In the genomic region with DNA sequence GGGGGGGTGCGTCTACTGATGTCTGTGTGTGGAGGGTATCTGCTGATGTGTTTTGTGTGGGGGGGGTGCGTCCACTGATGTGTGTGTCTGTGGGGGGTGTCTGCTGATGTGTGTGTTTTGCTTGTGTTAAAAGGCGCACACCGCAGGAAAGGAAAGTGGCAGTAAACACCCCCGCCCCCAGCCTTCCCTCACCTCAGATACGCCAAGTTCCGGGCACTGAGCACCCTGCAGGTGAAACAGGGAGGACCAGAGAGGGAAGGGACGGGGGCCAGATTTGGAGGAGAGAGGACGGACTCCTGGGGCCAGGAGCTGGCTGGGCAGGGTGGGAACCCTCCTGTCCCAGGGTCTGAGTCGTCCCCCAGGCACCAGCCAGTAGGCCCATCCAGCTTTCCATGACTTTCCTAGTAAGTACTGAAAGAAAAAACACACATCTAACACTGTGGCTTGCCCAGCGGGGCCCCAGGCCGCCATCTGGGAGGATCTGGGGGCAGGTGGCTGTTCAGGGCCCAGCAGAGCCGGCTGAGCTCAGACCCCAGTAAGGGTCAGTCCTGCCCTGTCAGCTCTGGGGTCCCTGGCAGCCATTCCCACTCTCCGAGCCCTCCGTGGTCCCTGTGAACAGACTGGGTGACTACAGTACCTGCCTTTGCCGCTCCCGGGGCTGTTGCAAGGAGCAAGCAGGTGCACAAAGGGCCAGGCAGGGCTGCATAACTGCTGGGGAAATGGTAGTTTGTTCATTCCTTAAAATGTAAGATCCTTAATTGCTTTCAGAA, we compare ENCODE assay signal across 9 cellular contexts.
DNase-seq lines count a peak whose midpoint lies in the region; TF ChIP-seq lines count a peak whose summit lies in the region.
"Had no signal": no experiment of that assay in that cellular context is flagged by ENCODE, and none has a peak within 500 bp of the region (broad histone marks: within the 10 kb centered on the region; RNA-seq: fewer than 3 reads in every experiment).

No MANE protein-coding gene starts in this region.

- no peak overlapping the region for H2AK5ac ChIP-seq in H9 (ENCODE audit: insufficient read length, low read length)
- H2AK5ac ChIP-seq in mesenchymal stem cell (ENCODE audit: low read length, severe bottlenecking) = no peak overlapping the region

- no peaks in the 10 kb centered on the region for H3K9me3 Mint-ChIP-seq in H9

- H2BK15ac ChIP-seq in H9 (ENCODE audit: low read depth, low read length) (no peak overlapping the region), mesenchymal stem cell (ENCODE audit: low read depth, poor library complexity, severe bottlenecking) (no peak overlapping the region)

- no peaks in the 10 kb centered on the region for H3K36me3 ChIP-seq in mesenchymal stem cell (ENCODE audit: control insufficient read depth in 1 of 2, insufficient read depth in 2 of 2, low read depth in 1 of 2, low read length in 2 of 2)

- H3K27ac ChIP-seq in H9 (ENCODE audit: insufficient read length, low read depth, low read length) (no peak overlapping the region), mesenchymal stem cell (ENCODE audit: low read length, poor library complexity, severe bottlenecking) (no peak overlapping the region), substantia nigra (ENCODE audit: low read depth, low read length, poor library complexity, severe bottlenecking) (no peak overlapping the region)

- no peak overlapping the region for H3K56ac ChIP-seq in H9 (ENCODE audit: insufficient read length, low read depth, low read length)

- H3K18ac ChIP-seq in H9 (ENCODE audit: insufficient read length, low read depth, low read length) (no peak overlapping the region), mesenchymal stem cell (ENCODE audit: low read depth in 1 of 2, low read length in 2 of 2) (no peak overlapping the region)

- H3K79me1 ChIP-seq in H9 (ENCODE audit: insufficient read depth, low read depth, low read length, poor library complexity, severe bottlenecking) = no peaks in the 10 kb centered on the region
- no peaks in the 10 kb centered on the region for H3K79me1 ChIP-seq in mesenchymal stem cell (replicated peaks; ENCODE audit: low read length, poor library complexity, severe bottlenecking)

- H3K9me3 ChIP-seq in H9 (ENCODE audit: control insufficient read depth, low read depth, low read length) (no peaks in the 10 kb centered on the region), mesenchymal stem cell (ENCODE audit: control insufficient read depth, low read length) (no peaks in the 10 kb centered on the region)

- no peak overlapping the region for H3K4me3 ChIP-seq in mesenchymal stem cell (ENCODE audit: insufficient read depth in 1 of 2, low read depth in 1 of 2, low read length in 2 of 2)

- TF ChIP-seq CTCF in H9 (conservative IDR thresholded peaks at IDR 0.05) = no peak

- no peak overlapping the region for H3K23ac ChIP-seq in H9 (ENCODE audit: insufficient read length, low read depth, low read length)
- no peak overlapping the region for H3K23ac ChIP-seq in mesenchymal stem cell (ENCODE audit: low read length in 2 of 2)

- H3K4ac ChIP-seq in H9 (ENCODE audit: low read depth, low read length) (no peak overlapping the region), mesenchymal stem cell (ENCODE audit: low read depth in 1 of 2, low read length in 2 of 2) (no peak overlapping the region)

- H3K4me1 Mint-ChIP-seq in H9 = peaks cover 5 to 22% of the 10 kb centered on the region in 2 experiments

- H3K79me2 ChIP-seq in H9 (ENCODE audit: insufficient read depth, low read length) = no peaks in the 10 kb centered on the region

- H3K23me2 ChIP-seq in H9 (ENCODE audit: insufficient read length, low read depth, low read length, poor library complexity, severe bottlenecking) = no peaks in the 10 kb centered on the region

- H2BK5ac ChIP-seq in H9 (ENCODE audit: insufficient read length, low read length) (no peak overlapping the region), mesenchymal stem cell (ENCODE audit: low read depth, low read length, poor library complexity, severe bottlenecking) (no peak overlapping the region)

- no peak overlapping the region for H4K5ac ChIP-seq in H9 (ENCODE audit: insufficient read length, low read depth, low read length)

- no peaks in the 10 kb centered on the region for H4K20me1 ChIP-seq in H9 (ENCODE audit: control insufficient read depth, insufficient read depth, insufficient read length)

- H4K8ac ChIP-seq in H9 (replicated peaks; ENCODE audit: insufficient read length, low read depth, low read length) = no peak overlapping the region
- H4K8ac ChIP-seq in mesenchymal stem cell (ENCODE audit: low read length) = no peak overlapping the region

- no peaks in the 10 kb centered on the region for H3K36me3 Mint-ChIP-seq in H9 (ENCODE audit: insufficient read depth in 1 of 3, low read depth in 3 of 3)

- H3K4me2 ChIP-seq in H9 (ENCODE audit: insufficient read depth, insufficient read length, low read length) = no peak overlapping the region
- H3K4me2 ChIP-seq in mesenchymal stem cell (ENCODE audit: low read length, poor library complexity, severe bottlenecking) = no peak overlapping the region

- no peaks in the 10 kb centered on the region for H3K4me1 ChIP-seq in H9 (ENCODE audit: insufficient read depth, low read length)
- H3K4me1 ChIP-seq in mesenchymal stem cell (ENCODE audit: control insufficient read depth, insufficient read depth, low read depth, low read length) = peaks cover 11% of the 10 kb centered on the region

- 0 out of 7 replicates have a peak overlapping the region, but pooled peaks of 2 of the 3 experiments have one; percentile 36 to 39 for H3K27ac Mint-ChIP-seq in H9

- H4K91ac ChIP-seq in H9 (ENCODE audit: insufficient read length, low read depth, low read length) = no peak overlapping the region
- H4K91ac ChIP-seq in mesenchymal stem cell (ENCODE audit: low read length) = no peak overlapping the region

- no peak overlapping the region for H3K9ac ChIP-seq in H9 (ENCODE audit: extremely low read depth, insufficient read length, low read length)
- no peak overlapping the region for H3K9ac ChIP-seq in mesenchymal stem cell (ENCODE audit: low read length)

- no peak overlapping the region for H2BK20ac ChIP-seq in H9 (ENCODE audit: low read depth, low read length, poor library complexity, severe bottlenecking)

- peak; percentile 19 for DNase-seq in H9
- peak; percentile 76 for DNase-seq in activated CD4-positive, alpha-beta T cell treated with anti-CD3 and anti-CD28 coated beads, Interleukin-2, amount 50 U/mL, for 1 hour
- peak; percentile 55 for DNase-seq in islet precursor cell
- DNase-seq in stimulated activated naive CD4-positive, alpha-beta T cell treated with Interleukin-2 at 50 U/mL for 16 hours (lab: John Stamatoyannopoulos, UW) = peak; percentile 59
- DNase-seq in NOMO-1 treated with dmso at 0.1 percent for 144 hours (lab: John Stamatoyannopoulos, UW; ENCODE audit: unreplicated experiment) = no peak
- no peak for DNase-seq in mesenchymal stem cell
- DNase-seq in NCI-H2107 (lab: John Stamatoyannopoulos, UW) = no peak
- no peak for DNase-seq in substantia nigra (lab: John Stamatoyannopoulos, UW)
- DNase-seq: activated CD4-positive, CD25-positive, alpha-beta regulatory T cell had no signal

- H2AFZ ChIP-seq in H9 (ENCODE audit: low read length) = no peak overlapping the region
- H2AFZ ChIP-seq in mesenchymal stem cell (ENCODE audit: low read depth, low read length) = no peak overlapping the region

- no peak overlapping the region for H3T11ph ChIP-seq in H9 (ENCODE audit: low read length)

- H3K14ac ChIP-seq in H9 (ENCODE audit: insufficient read depth, low read length) = no peak overlapping the region
- no peak overlapping the region for H3K14ac ChIP-seq in mesenchymal stem cell (ENCODE audit: low read length in 2 of 2)

- H2BK120ac ChIP-seq in H9 (ENCODE audit: low read depth, low read length, poor library complexity, severe bottlenecking) = no peak overlapping the region
- no peak overlapping the region for H2BK120ac ChIP-seq in mesenchymal stem cell (ENCODE audit: low read depth, low read length)

- H3K27me3 Mint-ChIP-seq in H9 (ENCODE audit: low read depth) = peaks cover 2% of the 10 kb centered on the region; the same call in 1 of the 2 replicates

- no peak overlapping the region for H3K4me3 Mint-ChIP-seq in H9

- no peak overlapping the region for H2BK12ac ChIP-seq in H9 (ENCODE audit: insufficient read length, low read depth, low read length)
- no peak overlapping the region for H2BK12ac ChIP-seq in mesenchymal stem cell (ENCODE audit: low read length in 2 of 2)

- H3K27me3 ChIP-seq in H9 (ENCODE audit: insufficient read depth, low read length) (no peaks in the 10 kb centered on the region), mesenchymal stem cell (ENCODE audit: control insufficient read depth in 1 of 2, insufficient read depth in 1 of 2, low read length in 2 of 2) (peaks cover 11 to 13% of the 10 kb centered on the region in 2 experiments)

- WGBS in H9 (ENCODE audit: extremely low coverage, insufficient read length, low lambda C conversion rate) = no CpG with 5 or more reads among the region's 17 CpGs
- 91% methylated on average over 12 of the region's 17 CpGs for WGBS in mesenchymal stem cell

Comparison
In these comparisons a context has a peak if more than half of its experiments do, and no peak if none do; other contexts are left out.
1. DNase-seq: peak in H9 (single experiment), activated CD4-positive, alpha-beta T cell treated with anti-CD3 and anti-CD28 coated beads, Interleukin-2, amount 50 U/mL, for 1 hour (single experiment), islet precursor cell (single experiment) and stimulated activated naive CD4-positive, alpha-beta T cell treated with Interleukin-2 at 50 U/mL for 16 hours (single experiment); none in NOMO-1 treated with dmso at 0.1 percent for 144 hours (single experiment), mesenchymal stem cell (single experiment), NCI-H2107 (single experiment) and substantia nigra (0 of 49).